19 cellular contexts compared by ENCODE assay signal in the genomic region with DNA sequence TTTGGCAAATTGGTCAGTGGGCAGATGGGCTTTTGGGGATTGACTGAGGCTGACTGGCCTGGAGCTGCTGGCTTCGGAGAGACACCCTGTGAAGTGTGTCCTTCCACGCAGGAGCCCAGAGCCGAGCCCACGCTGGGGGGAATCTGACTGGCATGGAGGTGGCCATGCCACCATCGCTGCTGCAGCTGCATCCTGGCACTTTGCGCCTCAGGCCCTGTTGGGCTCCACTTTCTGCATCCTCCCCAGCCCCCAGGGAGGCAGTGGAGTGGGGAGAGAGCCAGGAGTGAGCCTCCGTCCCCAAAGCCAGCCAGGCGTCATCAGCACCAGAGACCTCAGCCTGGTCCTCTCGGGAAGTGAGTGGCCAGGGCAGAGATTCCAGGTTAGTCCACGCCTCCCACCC. TPM values are rescaled to one million over a fixed set of nuclear protein-coding genes. Genes with fewer than 3 reads are reported as not detected.
A peak's percentile ranks its signal among the peaks of the same experiment; 100 is the strongest.
DNase-seq lines count a peak whose midpoint lies in the region; ATAC-seq, FAIRE-seq and TF ChIP-seq lines count a peak whose summit lies in the region.
"Had no signal": no experiment of that assay in that cellular context is flagged by ENCODE, and none has a peak within 500 bp of the region (broad histone marks: within the 10 kb centered on the region; RNA-seq: fewer than 3 reads in every experiment).

No MANE protein-coding gene starts in this region.

- H4K8ac ChIP-seq in H1 (ENCODE audit: extremely low read depth, insufficient read depth, low read length) (peak overlapping the region; percentile 57; the same call in 1 of the 2 replicates), neuronal stem cell (ENCODE audit: low read depth, low read length) (no peak overlapping the region)

- H3K79me1 ChIP-seq in H1 (ENCODE audit: low read depth, low read length) (no peaks in the 10 kb centered on the region), neuronal stem cell (ENCODE audit: low read depth, low read length) (peaks cover 6% of the 10 kb centered on the region)

- no peak for DNase-seq in Panc1 (ENCODE audit: low read depth, low spot score)
- DNase-seq in H1 (ENCODE audit: low read depth in 1 of 2, low spot score in 2 of 2), result no peak
- no peak for DNase-seq in neuronal stem cell (ENCODE audit: low spot score)
- DNase-seq in psoas muscle, result no peak
- DNase-seq: 8988T; AML-193; CD4-positive, alpha-beta memory T cell; DMS79; GOT3; HFFc6; IMR-90; KG1 had no signal

- no peak overlapping the region for H3K23ac ChIP-seq in H1 (ENCODE audit: insufficient read length)
- peak overlapping the region; percentile 57 for H3K23ac ChIP-seq in neuronal stem cell (ENCODE audit: low read depth, low read length, poor library complexity)

- H4K91ac ChIP-seq in H1 (replicated peaks; ENCODE audit: insufficient read length, low read length), result no peak overlapping the region
- no peak overlapping the region for H4K91ac ChIP-seq in neuronal stem cell (ENCODE audit: low read depth, low read length, poor library complexity)

- H2BK15ac ChIP-seq in H1 (ENCODE audit: low read length), result no peak overlapping the region
- no peak overlapping the region for H2BK15ac ChIP-seq in neuronal stem cell (ENCODE audit: low read length)

- intact Hi-C loops in Panc1 (cut with micrococcal nuclease; ENCODE audit: unreplicated experiment), result loop anchor here (10.0 kb wide), 1 partner anchor 215 kb away; no protein-coding TSS in a partner anchor
- intact Hi-C loops in psoas muscle (cut with DNase I), result no loop called here

- H2AK5ac ChIP-seq in H1 (ENCODE audit: low read depth, low read length) (no peak overlapping the region), neuronal stem cell (ENCODE audit: low read depth, low read length) (no peak overlapping the region)

- H3K56ac ChIP-seq in H1 (replicated peaks; ENCODE audit: insufficient read length, low read depth, low read length), result no peak overlapping the region

- H3K4me3 ChIP-seq in Panc1 (ENCODE audit: low read depth in 2 of 2, low read length in 2 of 2), result no peak overlapping the region
- H3K4me3 ChIP-seq in H1 (ENCODE audit: extremely low read depth in 1 of 4, insufficient read depth in 2 of 4, low read depth in 3 of 4, low read length in 4 of 4), result no peak overlapping the region
- H3K4me3 ChIP-seq in neuronal stem cell (ENCODE audit: low read length in 2 of 2), result peak overlapping the region in 1 of 2 donors; percentile 26
- H3K4me3 ChIP-seq in psoas muscle, result no peak overlapping the region
- H3K4me3 ChIP-seq: GM12878, HAP-1 had no signal

- in situ Hi-C loops in Panc1 (cut with HindIII; ENCODE audit: low pct_unique_long_range_greater_than_20kb, low sequenced_read_pairs), result loop anchor here (10.0 kb wide), 1 partner anchor 65 kb away; no protein-coding TSS in a partner anchor

- H3K27ac ChIP-seq in 22Rv1 (peak overlapping the region; percentile 23; the same call in 1 of the 2 replicates), Panc1 (ENCODE audit: low read length) (no peak overlapping the region), H1 (ENCODE audit: low read depth, low read length) (no peak overlapping the region), neuronal stem cell (replicated peaks; ENCODE audit: low read length) (no peak overlapping the region), psoas muscle (no peak overlapping the region)
- H3K27ac ChIP-seq: C4-2B had no signal

- TF ChIP-seq RAD21 in H1 (IDR thresholded peaks at IDR 0.05 in 1 of 2, conservative IDR thresholded peaks at IDR 0.05 in 1 of 2; ENCODE audit: low read depth in 2 of 2, low read length in 2 of 2), result no peak

- H3K9me3 ChIP-seq in Panc1 (ENCODE audit: control insufficient read depth, insufficient read depth, low read depth, low read length) (no peaks in the 10 kb centered on the region), H1 (ENCODE audit: insufficient read depth in 2 of 2, low read depth in 1 of 2, low read length in 1 of 2) (no peaks in the 10 kb centered on the region), neuronal stem cell (replicated peaks in 1 of 2; ENCODE audit: control insufficient read depth in 2 of 2, insufficient read depth in 1 of 2, low read depth in 1 of 2, low read length in 2 of 2) (no peaks in the 10 kb centered on the region), psoas muscle (no peaks in the 10 kb centered on the region)
- H3K9me3 ChIP-seq: HAP-1 had no signal

- H2BK12ac ChIP-seq in H1 (ENCODE audit: low read depth, low read length) (no peak overlapping the region), neuronal stem cell (ENCODE audit: low read length) (no peak overlapping the region)

- TF ChIP-seq EP300 in H1 (IDR thresholded peaks at IDR 0.05; ENCODE audit: borderline replicate concordance in 1 of 2, low read depth in 2 of 2, low read length in 2 of 2), result no peak

- H3K4ac ChIP-seq in H1 (replicated peaks; ENCODE audit: insufficient read length, low read depth, low read length) (no peak overlapping the region), neuronal stem cell (ENCODE audit: low read length) (no peak overlapping the region)

- no peak overlapping the region for H3K9ac ChIP-seq in H1 (replicated peaks in 1 of 4; ENCODE audit: extremely low read depth in 1 of 4, low read depth in 3 of 4, low read length in 3 of 4)
- H3K9ac ChIP-seq in neuronal stem cell (ENCODE audit: low read depth, low read length, poor library complexity), result no peak overlapping the region

- H3K36me3 ChIP-seq in Panc1 (ENCODE audit: control insufficient read depth, insufficient read depth, low read length) (peaks cover 25% of the 10 kb centered on the region; the same call in 1 of the 2 replicates), H1 (ENCODE audit: control insufficient read depth in 2 of 4, insufficient read depth in 4 of 4, low read length in 3 of 4) (peaks cover 0 to 19% (median 7%) of the 10 kb centered on the region in 4 experiments; a peak in 3 of 8 replicates), neuronal stem cell (replicated peaks in 1 of 2; ENCODE audit: control insufficient read depth in 2 of 2, insufficient read depth in 2 of 2, low read length in 2 of 2) (peaks cover 31 to 50% of the 10 kb centered on the region in 2 donors), psoas muscle (ENCODE audit: insufficient read depth in 1 of 2, low read depth in 1 of 2) (peaks cover 5 to 42% of the 10 kb centered on the region in 2 donors)

- H3K27me3 ChIP-seq in Panc1 (ENCODE audit: control insufficient read depth, insufficient read depth, low read length) (no peaks in the 10 kb centered on the region), H1 (replicated peaks in 1 of 4; ENCODE audit: control insufficient read depth in 3 of 4, extremely low read depth in 1 of 4, insufficient read depth in 3 of 4, low read length in 3 of 4) (no peaks in the 10 kb centered on the region), neuronal stem cell (ENCODE audit: control insufficient read depth in 3 of 3, insufficient read depth in 3 of 3, low read depth in 1 of 3, low read length in 3 of 3) (no peaks in the 10 kb centered on the region), psoas muscle (ENCODE audit: insufficient read depth in 3 of 3, low read length in 2 of 3) (no peaks in the 10 kb centered on the region)

- H3K79me2 ChIP-seq in H1 (ENCODE audit: control insufficient read depth in 1 of 2, insufficient read depth in 2 of 2, low read length in 2 of 2), result no peaks in the 10 kb centered on the region

- H2AFZ ChIP-seq in H1 (ENCODE audit: low read length) (no peak overlapping the region), neuronal stem cell (ENCODE audit: low read length) (no peak overlapping the region)

- H2BK120ac ChIP-seq in H1 (replicated peaks; ENCODE audit: low read depth, low read length) (no peak overlapping the region), neuronal stem cell (ENCODE audit: low read depth, low read length) (no peak overlapping the region)

- H2BK20ac ChIP-seq in H1 (ENCODE audit: low read length), result no peak overlapping the region

- H3K23me2 ChIP-seq in H1 (ENCODE audit: low read depth, low read length), result no peaks in the 10 kb centered on the region

- TF ChIP-seq CTCF in 22Rv1 (IDR thresholded peaks at IDR 0.05) (no peak), Panc1 (IDR thresholded peaks at IDR 0.05) (no peak), H1 (IDR thresholded peaks at IDR 0.05; ENCODE audit: control extremely low read depth in 1 of 3, insufficient read depth in 1 of 3, low read depth in 1 of 3, low read length in 3 of 3) (no peak), psoas muscle (IDR thresholded peaks at IDR 0.05) (no peak)

- WGBS in H1 (ENCODE audit: extremely low coverage in 1 of 2, insufficient coverage in 1 of 2, insufficient read length in 1 of 2, insufficient replicate concordance in 2 of 2, low coverage in 1 of 2, low lambda C conversion rate in 2 of 2, missing lambda C conversion rate in 1 of 2), 2 experiments, result 92% methylated on average over 10 of the region's 10 CpGs; no CpG with 5 or more reads in 1 of the 2 experiments
- no CpG with 5 or more reads among the region's 10 CpGs for WGBS in neuronal stem cell (ENCODE audit: extremely low coverage in 2 of 2, insufficient read length in 2 of 2, insufficient replicate concordance in 1 of 2), 2 donors
- WGBS in psoas muscle, 3 donors, result 87 to 92% (median 89%) methylated on average over 9 to 10 of the region's 10 CpGs

- H3K4me1 ChIP-seq in Panc1 (ENCODE audit: control insufficient read depth, insufficient read depth, low read length) (no peaks in the 10 kb centered on the region), H1 (replicated peaks in 1 of 4; ENCODE audit: control insufficient read depth in 3 of 4, insufficient read depth in 4 of 4, low read length in 3 of 4) (no peaks in the 10 kb centered on the region), neuronal stem cell (ENCODE audit: control insufficient read depth in 2 of 2, insufficient read depth in 1 of 2, low read depth in 1 of 2, low read length in 2 of 2) (no peaks in the 10 kb centered on the region), psoas muscle (no peaks in the 10 kb centered on the region)
- H3K4me1 ChIP-seq: HAP-1 had no signal

- H3K18ac ChIP-seq in H1 (ENCODE audit: extremely low read depth, low read length) (no peak overlapping the region), neuronal stem cell (ENCODE audit: low read length) (no peak overlapping the region)

- CTCF ChIA-PET in Panc1 (lab: Charles Lee) (no interaction called here), H1 (lab: Charles Lee; ENCODE audit: partially characterized antibody) (interaction anchor here (0.8 to 1.8 kb wide), 5 partner anchors 9 to 231 kb away, joined by 3 to 6 read pairs (median 4); no protein-coding TSS in a partner anchor)

- peaks cover 0 to 2% of the 10 kb centered on the region in 2 experiments for H4K20me1 ChIP-seq in H1 (replicated peaks in 1 of 2; ENCODE audit: control insufficient read depth in 1 of 2, insufficient read depth in 2 of 2, low read length in 2 of 2)

- H4K5ac ChIP-seq in H1 (ENCODE audit: insufficient read length, low read depth, low read length), result no peak overlapping the region

- TF ChIP-seq POLR2A in H1 (IDR thresholded peaks at IDR 0.05; ENCODE audit: control extremely low read depth in 1 of 2, low read depth in 2 of 2, low read length in 2 of 2), result no peak

- ATAC-seq in Panc1, result 0 out of 2 replicates have a peak, but pooled peaks have one; percentile 1
- ATAC-seq in HG03354 (IDR thresholded peaks at IDR 0.05; ENCODE audit: poor library complexity, severe bottlenecking, unreplicated experiment), result no peak
- no peak for ATAC-seq in HG02759 (IDR thresholded peaks at IDR 0.05; ENCODE audit: unreplicated experiment)
- ATAC-seq in psoas muscle, result no peak
- ATAC-seq: GM12878 had no signal

- H3K14ac ChIP-seq in H1 (ENCODE audit: insufficient read length) (no peak overlapping the region), neuronal stem cell (ENCODE audit: low read length) (no peak overlapping the region)

- no peak overlapping the region for H3K4me2 ChIP-seq in H1 (ENCODE audit: insufficient read depth in 1 of 2, low read depth in 2 of 2, low read length in 2 of 2)
- no peak overlapping the region for H3K4me2 ChIP-seq in neuronal stem cell (ENCODE audit: insufficient read depth, low read length, poor library complexity, severe bottlenecking)

- POLR2A ChIA-PET in Panc1 (lab: Charles Lee) (interaction anchor here (0.6 kb wide), 2 partner anchors 50 to 78 kb away, joined by 4 to 5 read pairs; no protein-coding TSS in a partner anchor), H1 (lab: Charles Lee; ENCODE audit: partially characterized antibody) (interaction anchor here (0.6 to 1.7 kb wide), 2 partner anchors 33 to 828 kb away, joined by 3 to 7 read pairs; no protein-coding TSS in a partner anchor)

- no peak for FAIRE-seq in H1 (lab: Jason Lieb, UNC)
- FAIRE-seq: GM12878 had no signal

- H2BK5ac ChIP-seq in H1 (ENCODE audit: low read depth, low read length) (no peak overlapping the region), neuronal stem cell (ENCODE audit: low read length) (no peak overlapping the region)

- BruUV-seq in Panc1 (replicated peaks; lab: Mats Ljungman, UMichigan), result no TSS peak

RNA-seq across cellular contexts. Expression of a gene that starts 17.0 kb away (rescaled TPM):
- total RNA-seq in Panc1 (2021; ENCODE audit: unreplicated experiment), result 0.46 TPM
- 0.85 TPM for polyA plus RNA-seq in Panc1 (2012; ENCODE audit: insufficient read length)
- 2.8 and 3.2 TPM in 2 replicates for total RNA-seq in H1 (2021; fragmentation: NEBNext Ultra II Directional; extraction: Animal tissue kit (Norgen Biotek cat#: 25700))
- 7.9 and 11.2 TPM in 2 replicates for polyA plus RNA-seq in H1 (2011; rRNA removed)
- polyA plus RNA-seq in H1 (2011; cell fraction: cytosol; rRNA removed), result 3.8 TPM
- 3.1 TPM for polyA plus RNA-seq in H1 (2011; cell fraction: nucleus; rRNA removed)
- polyA plus RNA-seq in H1 (2012, experiment 1 of 2), result 1.9 to 4.0 TPM (median 2.6 TPM) in 4 replicates
- polyA plus RNA-seq in H1 (2012, experiment 2 of 2), result 2.5 TPM
- 2.1 TPM for polyA plus RNA-seq in H1 (2013, experiment 1 of 2)
- polyA plus RNA-seq in H1 (2013, experiment 2 of 2), result 2.4 TPM
- polyA minus RNA-seq in H1 (2011; rRNA and poly(A)+ RNA removed), result 1.7 and 3.1 TPM in 2 replicates
- 2.6 TPM for polyA minus RNA-seq in H1 (2011; cell fraction: cytosol; rRNA and poly(A)+ RNA removed)
- 1.00 TPM for polyA minus RNA-seq in H1 (2011; cell fraction: nucleus; rRNA and poly(A)+ RNA removed)
- polyA plus RNA-seq in neuronal stem cell (2013, experiment 1 of 2), result 2.0 TPM
- 1.6 TPM for polyA plus RNA-seq in neuronal stem cell (2013, experiment 2 of 2)
- total RNA-seq in psoas muscle, result under 1 TPM in 1 of 4 donors, not detected in 3; 0.13 TPM
- polyA plus RNA-seq in psoas muscle, result under 1 TPM in 1 of 3 donors, not detected in 2; 0.13 TPM
- total RNA-seq: CD4-positive, alpha-beta memory T cell; GM12878; HFFc6; IMR-90 had no signal
- polyA plus RNA-seq: CD4-positive, alpha-beta memory T cell; GM12878; IMR-90 had no signal

RNA-seq across cellular contexts. Expression of a gene that starts 24.3 kb away (rescaled TPM):
- total RNA-seq in Panc1 (2021; ENCODE audit: unreplicated experiment) (0.33 TPM), psoas muscle (1 to 10 TPM in 1 of 4 donors, not detected in 3; 1.3 TPM)
- not detected for polyA plus RNA-seq in Panc1 (2012; ENCODE audit: insufficient read length)
- total RNA-seq in H1 (2021; fragmentation: NEBNext Ultra II Directional; extraction: Animal tissue kit (Norgen Biotek cat#: 25700)), result not detected in 2 replicates
- polyA plus RNA-seq in H1 (2011; rRNA removed) (not detected in 2 replicates), psoas muscle (not detected)
- not detected for polyA plus RNA-seq in H1 (2011; cell fraction: cytosol; rRNA removed)
- polyA plus RNA-seq in H1 (2011; cell fraction: nucleus; rRNA removed), result not detected
- polyA plus RNA-seq in H1 (2012, experiment 1 of 2), result not detected in 4 replicates
- polyA plus RNA-seq in H1 (2012, experiment 2 of 2), result not detected
- polyA plus RNA-seq in H1 (2013, experiment 1 of 2), result not detected
- polyA plus RNA-seq in H1 (2013, experiment 2 of 2), result not detected
- not detected in 2 replicates for polyA minus RNA-seq in H1 (2011; rRNA and poly(A)+ RNA removed)
- not detected for polyA minus RNA-seq in H1 (2011; cell fraction: cytosol; rRNA and poly(A)+ RNA removed)
- polyA minus RNA-seq in H1 (2011; cell fraction: nucleus; rRNA and poly(A)+ RNA removed), result not detected
- not detected for polyA plus RNA-seq in neuronal stem cell (2013, experiment 1 of 2)
- polyA plus RNA-seq in neuronal stem cell (2013, experiment 2 of 2), result not detected
- total RNA-seq: CD4-positive, alpha-beta memory T cell; G401; HFFc6; IMR-90 had no signal
- polyA plus RNA-seq: CD4-positive, alpha-beta memory T cell; GM12878; IMR-90 had no signal

RNA-seq across cellular contexts. Expression of a gene that starts 54.2 kb away (rescaled TPM):
- total RNA-seq in Panc1 (2021; ENCODE audit: unreplicated experiment) (311 TPM), psoas muscle (10 to 100 TPM; 10.6 to 17.3 (median 11.6) TPM)
- 362 TPM for polyA plus RNA-seq in Panc1 (2012; ENCODE audit: insufficient read length)
- 64.4 and 67.6 TPM in 2 replicates for total RNA-seq in H1 (2021; fragmentation: NEBNext Ultra II Directional; extraction: Animal tissue kit (Norgen Biotek cat#: 25700))
- polyA plus RNA-seq in H1 (2011; rRNA removed) (50.7 and 107 TPM in 2 replicates), psoas muscle (10 to 100 TPM in 2 of 3 donors, 1 to 10 TPM in 1; 7.2 to 22.0 (median 16.5) TPM)
- polyA plus RNA-seq in H1 (2011; cell fraction: cytosol; rRNA removed), result 55.5 TPM
- 89.7 TPM for polyA plus RNA-seq in H1 (2011; cell fraction: nucleus; rRNA removed)
- polyA plus RNA-seq in H1 (2012, experiment 1 of 2), result 40.5 to 57.3 TPM (median 53.1 TPM) in 4 replicates
- 64.2 TPM for polyA plus RNA-seq in H1 (2012, experiment 2 of 2)
- polyA plus RNA-seq in H1 (2013, experiment 1 of 2), result 47.5 TPM
- polyA plus RNA-seq in H1 (2013, experiment 2 of 2), result 47.5 TPM
- polyA minus RNA-seq in H1 (2011; rRNA and poly(A)+ RNA removed), result 17.7 and 25.9 TPM in 2 replicates
- 39.9 TPM for polyA minus RNA-seq in H1 (2011; cell fraction: cytosol; rRNA and poly(A)+ RNA removed)
- 22.8 TPM for polyA minus RNA-seq in H1 (2011; cell fraction: nucleus; rRNA and poly(A)+ RNA removed)
- 102 TPM for polyA plus RNA-seq in neuronal stem cell (2013, experiment 1 of 2)
- polyA plus RNA-seq in neuronal stem cell (2013, experiment 2 of 2), result 96.5 TPM
